18 cellular contexts compared by ENCODE assay signal in the genomic region with DNA sequence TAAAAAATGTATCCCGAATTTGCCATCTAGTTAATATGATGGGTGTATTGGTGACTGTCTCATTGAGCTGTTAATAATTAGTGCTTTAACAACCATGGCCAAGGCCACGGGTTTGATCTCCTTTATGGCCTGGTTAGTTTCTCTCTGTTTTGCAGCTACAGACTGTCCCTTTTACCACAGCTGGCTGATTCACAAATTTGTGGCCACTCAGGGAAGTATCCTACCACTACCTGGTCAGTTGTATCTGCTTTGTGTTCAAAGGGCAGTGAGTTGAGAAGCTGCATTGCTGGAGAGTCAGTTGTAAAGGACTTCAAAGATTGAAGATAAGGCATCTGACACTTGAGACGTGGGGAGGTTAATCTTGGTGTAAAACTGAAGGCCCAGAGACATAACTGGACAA.
DNase-seq lines count a peak whose midpoint lies in the region; ATAC-seq, FAIRE-seq and TF ChIP-seq lines count a peak whose summit lies in the region.
"Had no signal": no experiment of that assay in that cellular context is flagged by ENCODE, and none has a peak within 500 bp of the region (broad histone marks: within the 10 kb centered on the region; RNA-seq: fewer than 3 reads in every experiment).

No MANE protein-coding gene starts in this region.

- H3K27me3 Mint-ChIP-seq in naive thymus-derived CD4-positive, alpha-beta T cell = no peaks in the 10 kb centered on the region
- H3K27me3 Mint-ChIP-seq: CD4-positive, CD25-positive, alpha-beta regulatory T cell had no signal

- H3K27ac ChIP-seq in naive thymus-derived CD4-positive, alpha-beta T cell (ENCODE audit: low read depth, low read length) = no peak overlapping the region
- no peak overlapping the region for H3K27ac ChIP-seq in RWPE1
- H3K27ac ChIP-seq: BLaER1 treated with 17β-estradiol and CSF1 and Interleukin-3, amounts not matched to agents 10 nM and 100 nM had no signal

- TF ChIP-seq CTCF in RWPE1 (conservative IDR thresholded peaks at IDR 0.05; ENCODE audit: low read depth) = no peak

- intact Hi-C loops in naive thymus-derived CD4-positive, alpha-beta T cell (cut with micrococcal nuclease) = no loop called here

- H3K36me3 ChIP-seq in naive thymus-derived CD4-positive, alpha-beta T cell (ENCODE audit: control insufficient read depth in 2 of 3, insufficient read depth in 3 of 3, low read length in 3 of 3) = no peaks in the 10 kb centered on the region
- H3K36me3 ChIP-seq: BLaER1 treated with 17β-estradiol and CSF1 and Interleukin-3, amounts not matched to agents 10 nM and 100 nM had no signal

- H3K9me3 Mint-ChIP-seq in naive thymus-derived CD4-positive, alpha-beta T cell = no peaks in the 10 kb centered on the region
- H3K9me3 Mint-ChIP-seq: CD4-positive, CD25-positive, alpha-beta regulatory T cell; HFFc6 had no signal

- H3K4me1 ChIP-seq in naive thymus-derived CD4-positive, alpha-beta T cell (ENCODE audit: control insufficient read depth in 2 of 2, insufficient read depth in 2 of 2, low read length in 2 of 2) = no peaks in the 10 kb centered on the region
- H3K4me1 ChIP-seq: BLaER1 treated with 17β-estradiol and CSF1 and Interleukin-3, amounts not matched to agents 10 nM and 100 nM had no signal

- no peak overlapping the region for H3K4me3 Mint-ChIP-seq in naive thymus-derived CD4-positive, alpha-beta T cell
- H3K4me3 Mint-ChIP-seq: CD4-positive, CD25-positive, alpha-beta regulatory T cell; HFFc6 had no signal

- no peak overlapping the region for H3K4me3 ChIP-seq in naive thymus-derived CD4-positive, alpha-beta T cell (ENCODE audit: low read length)
- H3K4me3 ChIP-seq: BLaER1 treated with 17β-estradiol and CSF1 and Interleukin-3, amounts not matched to agents 10 nM and 100 nM had no signal

- no peaks in the 10 kb centered on the region for H3K36me3 Mint-ChIP-seq in naive thymus-derived CD4-positive, alpha-beta T cell
- H3K36me3 Mint-ChIP-seq: CD4-positive, CD25-positive, alpha-beta regulatory T cell had no signal

- ATAC-seq in naive thymus-derived CD4-positive, alpha-beta T cell = no peak
- ATAC-seq: HepG2 had no signal

- CTCF ChIA-PET in naive thymus-derived CD4-positive, alpha-beta T cell (lab: Charles Lee) = no interaction called here
- CTCF ChIA-PET in RWPE1 (lab: Yijun Ruan, JAX) = interaction anchor here (0.5 kb wide), 1 partner anchor 220 kb away, joined by 3 read pairs; no protein-coding TSS in a partner anchor

- H3K27me3 ChIP-seq in naive thymus-derived CD4-positive, alpha-beta T cell (ENCODE audit: control insufficient read depth in 2 of 2, insufficient read depth in 2 of 2, low read length in 2 of 2) = no peaks in the 10 kb centered on the region
- H3K27me3 ChIP-seq: BLaER1 treated with 17β-estradiol and CSF1 and Interleukin-3, amounts not matched to agents 10 nM and 100 nM had no signal

- H3K4me1 Mint-ChIP-seq in naive thymus-derived CD4-positive, alpha-beta T cell = no peaks in the 10 kb centered on the region
- H3K4me1 Mint-ChIP-seq: CD4-positive, CD25-positive, alpha-beta regulatory T cell had no signal

- no peak for TF ChIP-seq POLR2A in GM12892 (IDR thresholded peaks at IDR 0.05; ENCODE audit: low read depth, low read length)

- DNase-seq in GM12892 (ENCODE audit: insufficient read length) (no peak), OCI-M1 (lab: John Stamatoyannopoulos, UW) (peak; percentile 18), islet precursor cell (peak; percentile 60), renal cortical epithelial cell (ENCODE audit: low read depth) (peak; percentile 20), EL (no peak), RWPE1 (ENCODE audit: low spot score) (no peak)
- no peak for DNase-seq in naive thymus-derived CD4-positive, alpha-beta T cell
- DNase-seq: 8988T; CD4-positive, CD25-positive, alpha-beta regulatory T cell; DMS79; HCEC 1CT; HFFc6 had no signal

- H3K27ac Mint-ChIP-seq in naive thymus-derived CD4-positive, alpha-beta T cell = no peak overlapping the region
- H3K27ac Mint-ChIP-seq: CD4-positive, CD25-positive, alpha-beta regulatory T cell; HFFc6 had no signal

- H3K9me3 ChIP-seq in naive thymus-derived CD4-positive, alpha-beta T cell (ENCODE audit: control insufficient read depth in 2 of 3, low read length in 3 of 3) = peaks cover 0 to 4% (median 0%) of the 10 kb centered on the region in 3 experiments
- H3K9me3 ChIP-seq: BLaER1 treated with 17β-estradiol and CSF1 and Interleukin-3, amounts not matched to agents 10 nM and 100 nM had no signal

- peak; percentile 17 for FAIRE-seq in GM12892 (lab: Jason Lieb, UNC)
- FAIRE-seq: G401.6, GM19239, H1, HepG2, HTR-8/SVneo had no signal

- POLR2A ChIA-PET in naive thymus-derived CD4-positive, alpha-beta T cell (lab: Charles Lee) = interaction anchor here (0.9 kb wide), 1 partner anchor 8 kb away, joined by 3 read pairs; no protein-coding TSS in a partner anchor
- POLR2A ChIA-PET in RWPE1 (lab: Yijun Ruan, JAX; ENCODE audit: low non-redundant PET) = no interaction called here

Comparison
In these comparisons a context has a peak if more than half of its experiments do, and no peak if none do; other contexts are left out.
1. DNase-seq: peak in OCI-M1 (single experiment), islet precursor cell (single experiment) and renal cortical epithelial cell (single experiment); none in GM12892 (single experiment), EL (single experiment), naive thymus-derived CD4-positive, alpha-beta T cell (0 of 9) and RWPE1 (single experiment).